Comparison of ENCODE assay signal across 27 cellular contexts in the genomic region with DNA sequence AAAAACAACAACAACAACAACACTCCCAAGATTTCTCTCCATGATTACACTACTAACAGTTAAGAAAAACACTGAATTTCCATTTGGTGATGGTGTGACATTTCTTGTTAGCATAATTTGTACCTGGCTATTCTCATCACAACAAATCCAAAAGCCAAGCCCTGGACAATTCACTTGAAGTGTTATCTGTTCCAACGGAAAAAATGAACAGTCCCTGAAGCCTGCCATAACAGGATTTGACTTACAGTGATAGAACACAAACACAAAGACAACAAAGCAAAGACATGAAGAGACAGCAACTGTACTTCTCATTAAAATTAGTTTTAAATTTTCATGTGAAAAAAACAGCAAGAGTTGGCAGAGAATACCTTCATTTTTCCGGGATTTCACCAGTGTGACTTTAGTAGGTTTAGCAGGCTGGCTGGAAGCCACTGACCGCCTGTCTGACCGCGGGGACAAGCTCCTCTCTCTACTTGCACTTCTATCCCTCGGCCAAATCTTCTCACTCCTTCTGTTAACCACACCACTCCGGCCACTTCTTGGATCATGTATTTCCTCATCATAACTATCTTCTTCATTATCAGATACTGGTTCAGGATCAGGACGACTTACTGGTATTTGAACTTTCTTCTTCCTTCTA. TPM values are rescaled to one million over a fixed set of nuclear protein-coding genes. Genes with fewer than 3 reads are reported as not detected.
DNase-seq lines count a peak whose midpoint lies in the region; TF ChIP-seq lines count a peak whose summit lies in the region.
"Had no signal": no experiment of that assay in that cellular context is flagged by ENCODE, and none has a peak within 500 bp of the region (broad histone marks: within the 10 kb centered on the region; RNA-seq: fewer than 3 reads in every experiment).

No MANE protein-coding gene starts in this region.

- no peak overlapping the region for H3T11ph ChIP-seq in H9 (ENCODE audit: low read length)

- no peak overlapping the region for H2BK15ac ChIP-seq in H9 (ENCODE audit: low read depth, low read length)

- H3K18ac ChIP-seq in H9 (ENCODE audit: insufficient read length, low read depth, low read length): no peak overlapping the region

- H3K4me3 Mint-ChIP-seq in H9: no peak overlapping the region
- H3K4me3 Mint-ChIP-seq: activated naive CD8-positive, alpha-beta T cell treated with anti-CD3 and anti-CD28 coated beads for 36 hours; HFFc6; naive B cell had no signal

- H2BK120ac ChIP-seq in H9 (ENCODE audit: low read depth, low read length, poor library complexity, severe bottlenecking): no peak overlapping the region

- H3K27me3 ChIP-seq in H9 (ENCODE audit: insufficient read depth, low read length) (no peaks in the 10 kb centered on the region), iPS-20b (ENCODE audit: insufficient read depth, low read length) (no peaks in the 10 kb centered on the region)
- H3K27me3 ChIP-seq: body of pancreas, upper lobe of right lung had no signal

- DNase-seq in H9 (no peak), choroid plexus epithelial cell (ENCODE audit: low read depth) (peak; percentile 17), posterior vena cava (ENCODE audit: low spot score) (peak; percentile 82), HCEC 1CT (no peak), SKM-1 (lab: John Stamatoyannopoulos, UW; ENCODE audit: unreplicated experiment) (no peak), NCI-H1930 (lab: John Stamatoyannopoulos, UW) (no peak), RWPE1 (ENCODE audit: low spot score) (no peak)
- DNase-seq: activated CD4-positive, alpha-beta T cell treated with anti-CD3 and anti-CD28 coated beads for 4 hours; activated effector memory CD4-positive, alpha-beta T cell treated with anti-CD3 and anti-CD28 coated beads, Interleukin-2, amount 50 U/mL, for 16 hours; activated naive CD8-positive, alpha-beta T cell treated with anti-CD3 and anti-CD28 coated beads for 36 hours; activated T-cell treated with anti-CD3 and anti-CD28 coated beads, Interleukin-2, amount 50 U/mL, for 1 hour; body of pancreas; foreskin fibroblast; HFFc6; naive B cell; NCI-H1417 treated with DMSO at 0.1 percent for 48 hours; RPMI8226; SK-N-SH; stimulated activated CD4-positive, alpha-beta T cell treated with anti-CD3 and anti-CD28 coated beads, Interleukin-2, amount 100 ng/mL, for 48 hours; upper lobe of right lung had no signal

- no peaks in the 10 kb centered on the region for H3K23me2 ChIP-seq in H9 (ENCODE audit: insufficient read length, low read depth, low read length, poor library complexity, severe bottlenecking)

- peaks cover 94% of the 10 kb centered on the region for H3K36me3 ChIP-seq in iPS-20b (ENCODE audit: insufficient read depth, low read depth, low read length)

- POLR2A ChIA-PET in RWPE1 (lab: Yijun Ruan, JAX; ENCODE audit: low non-redundant PET): no interaction called here

- no peak overlapping the region for H3K14ac ChIP-seq in H9 (ENCODE audit: insufficient read depth, low read length)

- no peak overlapping the region for H3K23ac ChIP-seq in H9 (ENCODE audit: insufficient read length, low read depth, low read length)

- no peak overlapping the region for H2BK20ac ChIP-seq in H9 (ENCODE audit: low read depth, low read length, poor library complexity, severe bottlenecking)

- no peak overlapping the region for H2AFZ ChIP-seq in H9 (ENCODE audit: low read length)

- H3K4me1 Mint-ChIP-seq in H9: peaks cover 38 to 41% of the 10 kb centered on the region in 2 experiments
- H3K4me1 Mint-ChIP-seq: activated naive CD8-positive, alpha-beta T cell treated with anti-CD3 and anti-CD28 coated beads for 36 hours; naive B cell had no signal

- H3K27ac ChIP-seq in H9 (ENCODE audit: insufficient read length, low read depth, low read length) (no peak overlapping the region), iPS-20b (ENCODE audit: low read length) (no peak overlapping the region), RWPE1 (no peak overlapping the region)
- H3K27ac ChIP-seq: body of pancreas, C4-2B, epithelial cell of prostate, KMS-11, upper lobe of right lung had no signal

- H3K9me3 Mint-ChIP-seq in H9: no peaks in the 10 kb centered on the region
- H3K9me3 Mint-ChIP-seq: activated naive CD8-positive, alpha-beta T cell treated with anti-CD3 and anti-CD28 coated beads for 36 hours; HFFc6 had no signal

- H4K91ac ChIP-seq in H9 (ENCODE audit: insufficient read length, low read depth, low read length): no peak overlapping the region

- H3K27ac Mint-ChIP-seq in H9: peak overlapping the region; percentile 1 to 83 (median 63); a peak in 5 of 7 replicates
- H3K27ac Mint-ChIP-seq: activated naive CD8-positive, alpha-beta T cell treated with anti-CD3 and anti-CD28 coated beads for 36 hours; HFFc6; naive B cell had no signal

- no peak overlapping the region for H3K4ac ChIP-seq in H9 (ENCODE audit: low read depth, low read length)

- no peaks in the 10 kb centered on the region for H4K20me1 ChIP-seq in H9 (ENCODE audit: control insufficient read depth, insufficient read depth, insufficient read length)

- CTCF ChIA-PET in RWPE1 (lab: Yijun Ruan, JAX): no interaction called here

- H3K36me3 Mint-ChIP-seq in H9 (ENCODE audit: insufficient read depth in 1 of 3, low read depth in 3 of 3): peaks cover 11 to 59% (median 50%) of the 10 kb centered on the region in 3 experiments; a peak in 6 of 7 replicates
- H3K36me3 Mint-ChIP-seq: activated naive CD8-positive, alpha-beta T cell treated with anti-CD3 and anti-CD28 coated beads for 36 hours; naive B cell had no signal

- no peaks in the 10 kb centered on the region for H3K79me2 ChIP-seq in H9 (ENCODE audit: insufficient read depth, low read length)

- H3K4me3 ChIP-seq in choroid plexus epithelial cell (ENCODE audit: low read depth, low read length) (no peak overlapping the region), iPS-20b (ENCODE audit: low read length) (no peak overlapping the region)
- H3K4me3 ChIP-seq: body of pancreas, GM12878, upper lobe of right lung had no signal

- TF ChIP-seq CTCF in H9 (conservative IDR thresholded peaks at IDR 0.05): no peak
- no peak for TF ChIP-seq CTCF in choroid plexus epithelial cell (conservative IDR thresholded peaks at IDR 0.05; ENCODE audit: low read depth, low read length)
- no peak for TF ChIP-seq CTCF in RWPE1 (conservative IDR thresholded peaks at IDR 0.05; ENCODE audit: low read depth)

- no peak overlapping the region for H3K4me2 ChIP-seq in H9 (ENCODE audit: insufficient read depth, insufficient read length, low read length)
- H3K4me2 ChIP-seq: KMS-11, SK-N-SH had no signal

- no peaks in the 10 kb centered on the region for H3K27me3 Mint-ChIP-seq in H9 (ENCODE audit: low read depth)

- no peaks in the 10 kb centered on the region for H3K9me3 ChIP-seq in H9 (ENCODE audit: control insufficient read depth, low read depth, low read length)
- H3K9me3 ChIP-seq in iPS-20b (ENCODE audit: insufficient read depth, low read depth, low read length): no peaks in the 10 kb centered on the region
- H3K9me3 ChIP-seq: body of pancreas, SK-N-SH, upper lobe of right lung had no signal

- H4K5ac ChIP-seq in H9 (ENCODE audit: insufficient read length, low read depth, low read length): no peak overlapping the region

- H2BK12ac ChIP-seq in H9 (ENCODE audit: insufficient read length, low read depth, low read length): no peak overlapping the region

- no CpG with 5 or more reads among the region's 8 CpGs for WGBS in H9 (ENCODE audit: extremely low coverage, insufficient read length, low lambda C conversion rate)

- no peak overlapping the region for H2AK5ac ChIP-seq in H9 (ENCODE audit: insufficient read length, low read length)

- H3K56ac ChIP-seq in H9 (ENCODE audit: insufficient read length, low read depth, low read length): no peak overlapping the region

- H3K79me1 ChIP-seq in H9 (ENCODE audit: insufficient read depth, low read depth, low read length, poor library complexity, severe bottlenecking): peaks cover 7% of the 10 kb centered on the region

- no peak overlapping the region for H4K8ac ChIP-seq in H9 (replicated peaks; ENCODE audit: insufficient read length, low read depth, low read length)

- no peaks in the 10 kb centered on the region; the same call in 1 of the 2 replicates for H3K4me1 ChIP-seq in H9 (ENCODE audit: insufficient read depth, low read length)
- H3K4me1 ChIP-seq in iPS-20b (ENCODE audit: insufficient read depth, low read length): peaks cover 30% of the 10 kb centered on the region; the same call in 1 of the 2 replicates
- H3K4me1 ChIP-seq: body of pancreas had no signal

- intact Hi-C loops in posterior vena cava (cut with DNase I): loop anchor here in 1 of 2 donors (10.0 kb wide), 2 partner anchors 49 to 149 kb away; no protein-coding TSS in a partner anchor

- H2BK5ac ChIP-seq in H9 (ENCODE audit: insufficient read length, low read length): no peak overlapping the region

- H3K9ac ChIP-seq in H9 (ENCODE audit: extremely low read depth, insufficient read length, low read length) (no peak overlapping the region), iPS-20b (ENCODE audit: low read depth, low read length) (peak overlapping the region; percentile 24; the same call in 1 of the 2 replicates)
- H3K9ac ChIP-seq: KMS-11, SK-N-SH had no signal

RNA-seq across cellular contexts. Expression of a gene that starts 56.2 kb away (rescaled TPM):
- total RNA-seq in H9 (2021) (136 and 140 TPM in 2 replicates), posterior vena cava (100 to 1,000 TPM in 1 of 2 donors, 10 to 100 TPM in 1; 91.3 to 101 TPM)
- total RNA-seq: activated CD8-positive, alpha-beta memory T cell treated with anti-CD3 and anti-CD28 coated beads for 36 hours; activated naive CD8-positive, alpha-beta T cell treated with anti-CD3 and anti-CD28 coated beads for 36 hours; T-helper 2 cell treated with Interferon-gamma antibody and Interleukin-4, amounts not matched to agents 100 ng/mL and 5 ng/mL, for 36 hours had no signal

Comparison
In these comparisons a context has a peak if more than half of its experiments do, and no peak if none do; other contexts are left out.
1. DNase-seq: peak in choroid plexus epithelial cell (single experiment) and posterior vena cava (single experiment); none in H9 (single experiment), HCEC 1CT (single experiment), SKM-1 (single experiment), NCI-H1930 (0 of 2) and RWPE1 (single experiment).